ENCODE assay signal across 15 cellular contexts in genomic region chr7:108351715-108352114, GRCh38.
A peak's percentile ranks its signal among the peaks of the same experiment; 100 is the strongest.
DNase-seq lines count a peak whose midpoint lies in the region; ATAC-seq and TF ChIP-seq lines count a peak whose summit lies in the region.
"Had no signal": no experiment of that assay in that cellular context is flagged by ENCODE, and none has a peak within 500 bp of the region (broad histone marks: within the 10 kb centered on the region; RNA-seq: fewer than 3 reads in every experiment).

No MANE protein-coding gene starts in this region.

- peak overlapping the region; percentile 54; the same call in 1 of the 2 replicates for H3K27ac ChIP-seq in ACC112 (ENCODE audit: low read depth, low read length)
- no peak overlapping the region for H3K27ac ChIP-seq in CD4-positive, alpha-beta T cell (ENCODE audit: low read depth, low read length)
- H3K27ac ChIP-seq: cardiac muscle cell, heart right ventricle had no signal

- no peaks in the 10 kb centered on the region for H3K36me3 Mint-ChIP-seq in CD4-positive, alpha-beta T cell (ENCODE audit: low read depth)

- intact Hi-C loops in CD4-positive, alpha-beta T cell (cut with DNase I, micrococcal nuclease), result no loop called here

- CTCF ChIA-PET in CD4-positive, alpha-beta T cell (lab: Charles Lee), result no interaction called here

- H2AFZ ChIP-seq in ACC112 (ENCODE audit: low read length, unreplicated experiment), result no peak overlapping the region

- H3K36me3 ChIP-seq in ACC112 (ENCODE audit: insufficient read depth, low read length), result no peaks in the 10 kb centered on the region
- H3K36me3 ChIP-seq: cardiac muscle cell, heart right ventricle had no signal

- peak; percentile 86 for DNase-seq in NCI-H1105 treated with DMSO at 0.1 percent for 48 hours (lab: John Stamatoyannopoulos, UW)
- DNase-seq in NCI-H446 treated with DMSO at 0.1 percent for 48 hours (lab: John Stamatoyannopoulos, UW), result peak; percentile 19
- DNase-seq in epithelial cell of esophagus (ENCODE audit: low read depth), result peak; percentile 55
- no peak for DNase-seq in COLO829 (ENCODE audit: low spot score)
- DNase-seq in activated T-cell treated with anti-CD3 and anti-CD28 coated beads, Interleukin-2, amount 50 U/mL, for 48 hours, result no peak
- DNase-seq in CD4-positive, alpha-beta T cell, result no peak
- DNase-seq: activated CD4-positive, alpha-beta memory T cell treated with anti-CD3 and anti-CD28 coated beads, Interleukin-2, amount 10 ng/mL, durations not matched to agents 7 days and 5 days; activated naive CD4-positive, alpha-beta T cell; EL; endodermal cell; heart right ventricle; NCI-H1694 had no signal

- H3K4me3 ChIP-seq in ACC112 (ENCODE audit: low read depth, low read length), result no peak overlapping the region
- H3K4me3 ChIP-seq in epithelial cell of esophagus (ENCODE audit: low read length), result no peak overlapping the region
- H3K4me3 ChIP-seq: cardiac muscle cell, heart right ventricle had no signal

- no peaks in the 10 kb centered on the region for H3K9me3 ChIP-seq in CD4-positive, alpha-beta T cell (ENCODE audit: control insufficient read depth, low read length)
- H3K9me3 ChIP-seq: heart right ventricle had no signal

- ATAC-seq in GM18505 (IDR thresholded peaks at IDR 0.05; ENCODE audit: unreplicated experiment), result no peak
- no peak for ATAC-seq in CD4-positive, alpha-beta T cell (ENCODE audit: poor library complexity)
- ATAC-seq: heart right ventricle had no signal

- no peaks in the 10 kb centered on the region for H3K27me3 Mint-ChIP-seq in CD4-positive, alpha-beta T cell

- H3K4me1 Mint-ChIP-seq in CD4-positive, alpha-beta T cell (ENCODE audit: low read depth), result no peaks in the 10 kb centered on the region
- H3K4me1 Mint-ChIP-seq: activated CD4-positive, alpha-beta memory T cell treated with anti-CD3 and anti-CD28 coated beads, Interleukin-2, amount 10 ng/mL, durations not matched to agents 7 days and 5 days had no signal

- H3K4me3 Mint-ChIP-seq in CD4-positive, alpha-beta T cell, result no peak overlapping the region
- H3K4me3 Mint-ChIP-seq: activated CD4-positive, alpha-beta memory T cell treated with anti-CD3 and anti-CD28 coated beads, Interleukin-2, amount 10 ng/mL, durations not matched to agents 7 days and 5 days; endodermal cell had no signal

- no peaks in the 10 kb centered on the region for H3K27me3 ChIP-seq in ACC112 (ENCODE audit: insufficient read depth, low read length)
- H3K27me3 ChIP-seq in CD4-positive, alpha-beta T cell (ENCODE audit: control insufficient read depth, insufficient read depth, low read length), result no peaks in the 10 kb centered on the region
- H3K27me3 ChIP-seq: cardiac muscle cell had no signal

- TF ChIP-seq CTCF in epithelial cell of esophagus (IDR thresholded peaks at IDR 0.05; ENCODE audit: insufficient read depth, low read depth, low read length, missing control alignments), result no peak
- TF ChIP-seq CTCF in CD4-positive, alpha-beta T cell (IDR thresholded peaks at IDR 0.05), result no peak

- no peaks in the 10 kb centered on the region for H3K9me3 Mint-ChIP-seq in CD4-positive, alpha-beta T cell
- H3K9me3 Mint-ChIP-seq: activated CD4-positive, alpha-beta memory T cell treated with anti-CD3 and anti-CD28 coated beads, Interleukin-2, amount 10 ng/mL, durations not matched to agents 7 days and 5 days; endodermal cell had no signal

- H3K27ac Mint-ChIP-seq in CD4-positive, alpha-beta T cell, result no peak overlapping the region
- H3K27ac Mint-ChIP-seq: activated CD4-positive, alpha-beta memory T cell treated with anti-CD3 and anti-CD28 coated beads, Interleukin-2, amount 10 ng/mL, durations not matched to agents 7 days and 5 days; endodermal cell had no signal

- TF ChIP-seq POLR2A in GM18505 (IDR thresholded peaks at IDR 0.05; ENCODE audit: borderline replicate concordance, extremely low read depth, insufficient read depth, insufficient read length), result no peak

- no peaks in the 10 kb centered on the region for H3K79me2 ChIP-seq in ACC112 (ENCODE audit: control insufficient read depth, insufficient read depth, low read length, unreplicated experiment)

- peaks cover 35% of the 10 kb centered on the region for H3K4me1 ChIP-seq in ACC112 (ENCODE audit: control insufficient read depth, insufficient read depth, low read length, unreplicated experiment)
- H3K4me1 ChIP-seq: heart right ventricle had no signal

- POLR2A ChIA-PET in CD4-positive, alpha-beta T cell (lab: Charles Lee), result no interaction called here

Comparison
In these comparisons a context has a peak if more than half of its experiments do, and no peak if none do; other contexts are left out.
1. DNase-seq: peak in NCI-H1105 treated with DMSO at 0.1 percent for 48 hours (single experiment), NCI-H446 treated with DMSO at 0.1 percent for 48 hours (single experiment) and epithelial cell of esophagus (single experiment); none in COLO829 (single experiment), activated T-cell treated with anti-CD3 and anti-CD28 coated beads, Interleukin-2, amount 50 U/mL, for 48 hours (0 of 2) and CD4-positive, alpha-beta T cell (0 of 10).